Comparison of ENCODE assay signal across 28 cellular contexts in the genomic region with DNA sequence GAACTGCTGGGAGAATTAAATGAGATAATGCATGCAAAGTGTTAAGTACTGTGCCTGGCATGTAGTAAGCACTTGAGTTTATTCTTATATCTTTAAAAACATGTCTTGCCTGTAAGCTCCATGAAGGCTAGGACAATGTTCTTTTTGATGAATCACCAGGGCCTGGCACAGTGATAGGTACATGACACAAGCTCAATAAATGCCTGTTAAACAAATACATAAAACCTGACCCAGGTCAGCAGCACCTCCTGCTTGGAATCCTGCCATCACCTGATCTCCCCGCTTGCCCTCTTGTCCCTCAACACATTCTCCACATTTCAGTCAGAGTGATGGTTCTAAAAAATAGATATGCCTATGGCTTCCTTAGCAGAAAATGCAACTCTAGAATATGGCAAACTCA.
A peak's percentile ranks its signal among the peaks of the same experiment; 100 is the strongest.
DNase-seq lines count a peak whose midpoint lies in the region; ATAC-seq, FAIRE-seq and TF ChIP-seq lines count a peak whose summit lies in the region.
"Had no signal": no experiment of that assay in that cellular context is flagged by ENCODE, and none has a peak within 500 bp of the region (broad histone marks: within the 10 kb centered on the region; RNA-seq: fewer than 3 reads in every experiment).

No MANE protein-coding gene starts in this region.

- FAIRE-seq in endothelial cell of umbilical vein (lab: Jason Lieb, UNC): peak; percentile 85
- FAIRE-seq: D721Med, GM18507, TTC549 had no signal

- H3K27ac ChIP-seq in C4-2B: peak overlapping the region; percentile 67
- H3K27ac ChIP-seq in endothelial cell of umbilical vein (ENCODE audit: insufficient read depth, low read depth, low read length): no peak overlapping the region
- H3K27ac ChIP-seq in OCI-LY7 (ENCODE audit: low read depth, low read length, poor library complexity, severe bottlenecking): no peak overlapping the region
- H3K27ac ChIP-seq: BLaER1 treated with 17β-estradiol and CSF1 and Interleukin-3, amounts not matched to agents 10 nM and 100 nM; heart left ventricle; lower lobe of right lung; right atrium auricular region; vagina had no signal

- no peaks in the 10 kb centered on the region for H3K27me3 ChIP-seq in endothelial cell of umbilical vein (ENCODE audit: control insufficient read depth in 2 of 2, insufficient read depth in 2 of 2, low read length in 2 of 2)
- H3K27me3 ChIP-seq: BLaER1 treated with 17β-estradiol and CSF1 and Interleukin-3, amounts not matched to agents 10 nM and 100 nM; heart left ventricle; right atrium auricular region; vagina had no signal

- H4K20me1 ChIP-seq in endothelial cell of umbilical vein (replicated peaks; ENCODE audit: control insufficient read depth, extremely low read depth, insufficient read depth, low read length) (no peaks in the 10 kb centered on the region), OCI-LY7 (ENCODE audit: insufficient read depth, low read length) (no peaks in the 10 kb centered on the region)
- H4K20me1 ChIP-seq: BLaER1 treated with 17β-estradiol and CSF1 and Interleukin-3, amounts not matched to agents 10 nM and 100 nM had no signal

- CTCF ChIA-PET in endothelial cell of umbilical vein (lab: Charles Lee): interaction anchor here (1.0 kb wide), 1 partner anchor 138 kb away, joined by 3 read pairs; no protein-coding TSS in a partner anchor
- CTCF ChIA-PET in OCI-LY7 (lab: Charles Lee; ENCODE audit: unreplicated experiment): no interaction called here

- BruUV-seq in endothelial cell of umbilical vein (replicated peaks; lab: Mats Ljungman, UMichigan) (no TSS peak), OCI-LY7 (replicated peaks; lab: Mats Ljungman, UMichigan) (no TSS peak)

- TF ChIP-seq CTCF in C4-2B (conservative IDR thresholded peaks at IDR 0.05): no peak
- TF ChIP-seq CTCF in endothelial cell of umbilical vein (IDR thresholded peaks at IDR 0.05; ENCODE audit: extremely low read depth in 1 of 2, insufficient read depth in 1 of 2, low read depth in 1 of 2, low read length in 2 of 2): no peak
- no peak for TF ChIP-seq CTCF in OCI-LY7 (conservative IDR thresholded peaks at IDR 0.05; ENCODE audit: low read length)

- H3K4me3 ChIP-seq in endothelial cell of umbilical vein (replicated peaks in 1 of 3; ENCODE audit: insufficient read depth in 1 of 3, low read depth in 1 of 3, low read length in 3 of 3) (no peak overlapping the region), OCI-LY7 (ENCODE audit: low read depth, low read length, poor library complexity, severe bottlenecking) (no peak overlapping the region)
- H3K4me3 ChIP-seq: BLaER1 treated with 17β-estradiol and CSF1 and Interleukin-3, amounts not matched to agents 10 nM and 100 nM; GM23338; heart left ventricle; lower lobe of right lung; right atrium auricular region; vagina had no signal

- H3K9me1 ChIP-seq in endothelial cell of umbilical vein (replicated peaks; ENCODE audit: control insufficient read depth, extremely low read depth, insufficient read depth, low read length): no peaks in the 10 kb centered on the region

- no peaks in the 10 kb centered on the region for H3K9me2 ChIP-seq in OCI-LY7 (ENCODE audit: insufficient read depth, low read length)

- DNase-seq in NCI-H226 (peak; percentile 27), endothelial cell of umbilical vein (ENCODE audit: low read depth, low spot score) (peak; percentile 61), lung microvascular endothelial cell (ENCODE audit: low read depth in 2 of 2) (peak; percentile 10 to 57), OCI-LY7 (ENCODE audit: low spot score) (no peak), OCI-M2 (lab: John Stamatoyannopoulos, UW; ENCODE audit: unreplicated experiment) (no peak)
- DNase-seq: ACHN; activated CD4-positive, alpha-beta T cell treated with anti-CD3 and anti-CD28 coated beads, Interleukin-2, amount 10 ng/mL, durations not matched to agents 24 days and 14 days; endodermal cell; heart left ventricle; lower lobe of right lung; NCI-H1092; NCI-H2081 treated with DMSO at 0.1 percent for 48 hours; NCI-H446 treated with DMSO at 0.1 percent for 48 hours; occipital lobe; Right ventricle myocardium superior; stimulated activated CD4-positive, alpha-beta T cell treated with anti-CD3 and anti-CD28 coated beads, Interleukin-15, amount 100 ng/mL, for 24 hours; T-cell had no signal

- intact Hi-C loops in endothelial cell of umbilical vein (cut with micrococcal nuclease) (no loop called here), OCI-LY7 (cut with micrococcal nuclease; ENCODE audit: unreplicated experiment) (no loop called here)

- H3K4me1 ChIP-seq in endothelial cell of umbilical vein (ENCODE audit: control insufficient read depth, extremely low read depth, insufficient read depth, low read length): peaks cover 51% of the 10 kb centered on the region
- H3K4me1 ChIP-seq in OCI-LY7 (ENCODE audit: insufficient read depth, low read length, poor library complexity, severe bottlenecking): no peaks in the 10 kb centered on the region

- H3K79me2 ChIP-seq in endothelial cell of umbilical vein (ENCODE audit: control insufficient read depth, insufficient read depth, low read length) (no peaks in the 10 kb centered on the region), OCI-LY7 (ENCODE audit: insufficient read depth, low read depth, low read length) (no peaks in the 10 kb centered on the region)

- POLR2A ChIA-PET in endothelial cell of umbilical vein (lab: Charles Lee): no interaction called here
- POLR2A ChIA-PET in OCI-LY7 (lab: Charles Lee): no interaction called here

- no peak for ATAC-seq in GM21529 (IDR thresholded peaks at IDR 0.05; ENCODE audit: unreplicated experiment)
- no peak for ATAC-seq in HG03520 (IDR thresholded peaks at IDR 0.05; ENCODE audit: unreplicated experiment)
- ATAC-seq: activated T-helper 17 cell treated with anti-CD3 and anti-CD28 coated beads, Interleukin-2, amount 50 U/mL, for 72 hours; GM23338; heart left ventricle; lower lobe of right lung; T-cell had no signal

- no peak overlapping the region for H3K9ac ChIP-seq in endothelial cell of umbilical vein (replicated peaks; ENCODE audit: extremely low read depth, insufficient read depth, low read length)
- H3K9ac ChIP-seq: BLaER1 treated with 17β-estradiol and CSF1 and Interleukin-3, amounts not matched to agents 10 nM and 100 nM had no signal

- H3K36me3 ChIP-seq in endothelial cell of umbilical vein (ENCODE audit: control insufficient read depth in 2 of 2, extremely low read depth in 1 of 2, insufficient read depth in 2 of 2, low read length in 2 of 2) (no peaks in the 10 kb centered on the region), OCI-LY7 (ENCODE audit: insufficient read depth, low read length) (no peaks in the 10 kb centered on the region)
- H3K36me3 ChIP-seq: heart left ventricle, lower lobe of right lung, right atrium auricular region, vagina had no signal

- H3K4me2 ChIP-seq in endothelial cell of umbilical vein (ENCODE audit: insufficient read depth, low read length): peak overlapping the region; percentile 35
- no peak overlapping the region for H3K4me2 ChIP-seq in OCI-LY7 (ENCODE audit: low read length)
- H3K4me2 ChIP-seq: BLaER1 treated with 17β-estradiol and CSF1 and Interleukin-3, amounts not matched to agents 10 nM and 100 nM; GM23338 had no signal

- H2AFZ ChIP-seq in endothelial cell of umbilical vein (ENCODE audit: low read depth, low read length) (no peak overlapping the region), OCI-LY7 (ENCODE audit: low read length) (no peak overlapping the region)
- H2AFZ ChIP-seq: GM23338 had no signal

- dilution Hi-C loops in endothelial cell of umbilical vein (cut with MboI; ENCODE audit: extremely low pct_ligation_motif_present, low sequenced_read_pairs): no loop called here

- peak; percentile 31 for TF ChIP-seq POLR2A in endothelial cell of umbilical vein (IDR thresholded peaks at IDR 0.05; ENCODE audit: low read depth, low read length)

- H3K9me3 ChIP-seq in endothelial cell of umbilical vein (replicated peaks; ENCODE audit: control insufficient read depth, insufficient read depth, low read length): no peaks in the 10 kb centered on the region
- H3K9me3 ChIP-seq in OCI-LY7 (ENCODE audit: low read length): no peaks in the 10 kb centered on the region
- H3K9me3 ChIP-seq: heart left ventricle, lower lobe of right lung, right atrium auricular region, vagina had no signal

TF ChIP-seq in endothelial cell of umbilical vein, 7 proteins besides CTCF, POLR2A, EP300 and RAD21:
- TF ChIP-seq MYC (IDR thresholded peaks at IDR 0.05; ENCODE audit: low read depth, low read length) (no peak), FOS (IDR thresholded peaks at IDR 0.05; ENCODE audit: borderline replicate concordance, insufficient read depth, low read length) (peak; percentile 38), JUN (IDR thresholded peaks at IDR 0.05; ENCODE audit: borderline replicate concordance, insufficient read depth, insufficient read length, low read depth) (no peak), POLR2AphosphoS5 (IDR thresholded peaks at IDR 0.05; ENCODE audit: insufficient read depth, low read depth, low read length) (peak; percentile 44), GATA2 (IDR thresholded peaks at IDR 0.05; ENCODE audit: insufficient read depth, insufficient read length, low read depth, low read length) (no peak), EZH2 (IDR thresholded peaks at IDR 0.05; ENCODE audit: borderline replicate concordance, low read depth, low read length, severe bottlenecking) (no peak)
- TF ChIP-seq, protein P1, sequence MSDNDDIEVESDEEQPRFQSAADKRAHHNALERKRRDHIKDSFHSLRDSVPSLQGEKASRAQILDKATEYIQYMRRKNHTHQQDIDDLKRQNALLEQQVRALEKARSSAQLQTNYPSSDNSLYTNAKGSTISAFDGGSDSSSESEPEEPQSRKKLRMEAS (IDR thresholded peaks at IDR 0.05; ENCODE audit: insufficient read depth, insufficient read length): no peak

Comparison
In these comparisons a context has a peak if more than half of its experiments do, and no peak if none do; other contexts are left out.
1. DNase-seq: peak in NCI-H226 (single experiment), endothelial cell of umbilical vein (single experiment) and lung microvascular endothelial cell (2 of 2); none in OCI-LY7 (single experiment) and OCI-M2 (single experiment).